8 cellular contexts compared by ENCODE assay signal in the genomic region with DNA sequence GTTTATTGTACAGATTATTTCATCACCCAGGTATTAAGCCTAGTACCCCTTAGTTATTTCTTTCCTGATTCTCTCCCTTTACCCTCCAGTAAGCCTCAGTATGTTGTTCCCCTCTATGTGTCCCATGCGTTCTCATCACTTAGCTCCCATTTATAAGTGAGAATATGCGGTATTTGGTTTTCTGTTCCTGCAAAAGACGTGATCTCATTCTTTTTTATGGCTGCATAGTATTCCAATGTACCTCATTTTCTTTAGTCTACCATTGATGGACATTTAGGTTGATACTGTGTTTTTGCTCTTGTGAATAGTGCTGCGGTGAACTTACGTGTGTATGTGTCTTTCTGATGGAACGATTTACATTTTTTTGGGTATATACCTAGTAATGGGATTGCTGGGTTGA.
"Had no signal": no experiment of that assay in that cellular context is flagged by ENCODE, and none has a peak within 500 bp of the region (broad histone marks: within the 10 kb centered on the region; RNA-seq: fewer than 3 reads in every experiment).

No MANE protein-coding gene starts in this region.

- DNase-seq: GDM1, GF-D8 had no signal

- ATAC-seq: GM12878 had no signal

- H3K4me3 ChIP-seq: GM12878 had no signal

- FAIRE-seq: G401.6, GM12878, GM12891, GM12892, GM18507, GM19239 had no signal
